ENCODE assay signal across 23 cellular contexts in the genomic region with DNA sequence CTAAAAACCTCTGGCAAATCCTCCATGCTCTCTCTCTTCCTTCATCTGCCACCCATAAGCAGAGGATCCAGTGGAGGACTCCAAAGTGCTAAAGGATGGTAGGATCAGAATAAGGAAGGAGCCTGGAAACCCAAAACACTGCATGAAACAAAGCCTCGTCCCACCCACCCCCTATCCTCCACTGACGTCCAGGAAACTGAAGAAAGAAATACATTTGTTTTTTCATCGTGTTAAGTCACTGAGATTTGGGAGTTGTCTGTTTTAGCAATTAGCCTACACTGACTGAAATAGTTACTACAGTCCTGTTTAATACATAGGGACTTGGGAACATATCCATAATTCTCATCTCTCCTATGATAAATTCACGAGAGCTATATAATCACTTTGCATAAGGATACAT. TPM values are rescaled to one million over a fixed set of nuclear protein-coding genes. Genes with fewer than 3 reads are reported as not detected.
A peak's percentile ranks its signal among the peaks of the same experiment; 100 is the strongest.
DNase-seq lines count a peak whose midpoint lies in the region; ATAC-seq, FAIRE-seq and TF ChIP-seq lines count a peak whose summit lies in the region.
"Had no signal": no experiment of that assay in that cellular context is flagged by ENCODE, and none has a peak within 500 bp of the region (broad histone marks: within the 10 kb centered on the region; RNA-seq: fewer than 3 reads in every experiment).

No MANE protein-coding gene starts in this region.

- no peak for TF ChIP-seq CTCF in gastrocnemius medialis (IDR thresholded peaks at IDR 0.05 in 4 of 5, conservative IDR thresholded peaks at IDR 0.05 in 1 of 5)
- no peak for TF ChIP-seq CTCF in HFFc6 (IDR thresholded peaks at IDR 0.05)

- H3K4me3 ChIP-seq in gastrocnemius medialis, result no peak overlapping the region
- H3K4me3 ChIP-seq: BLaER1 treated with 17β-estradiol and CSF1 and Interleukin-3, amounts not matched to agents 10 nM and 100 nM; HAP-1 had no signal

- H3K4me3 Mint-ChIP-seq in activated T-cell treated with anti-CD3 and anti-CD28 coated beads, Interleukin-2, amount 50 U/mL, for 24 hours, result no peak overlapping the region
- no peak overlapping the region for H3K4me3 Mint-ChIP-seq in memory B cell
- H3K4me3 Mint-ChIP-seq in HFFc6, result no peak overlapping the region
- H3K4me3 Mint-ChIP-seq: CD14-positive monocyte; CD4-positive, alpha-beta T cell had no signal

- H3K27ac Mint-ChIP-seq in activated T-cell treated with anti-CD3 and anti-CD28 coated beads, Interleukin-2, amount 50 U/mL, for 24 hours, result peak overlapping the region; percentile 33
- H3K27ac Mint-ChIP-seq in memory B cell, result peak overlapping the region; percentile 60
- no peak overlapping the region for H3K27ac Mint-ChIP-seq in HFFc6
- H3K27ac Mint-ChIP-seq: CD4-positive, alpha-beta T cell had no signal

- DNase-seq in activated T-cell treated with anti-CD3 and anti-CD28 coated beads, Interleukin-2, amount 50 U/mL, for 24 hours, result no peak
- DNase-seq in activated T-cell treated with anti-CD3 and anti-CD28 coated beads, Interleukin-2, amount 50 U/mL, for 48 hours, result no peak
- DNase-seq in GM12892 (ENCODE audit: insufficient read length) (no peak), memory B cell (ENCODE audit: low spot score in 2 of 2) (no peak), gastrocnemius medialis (no peak), HFFc6 (no peak), amygdala (lab: John Stamatoyannopoulos, UW) (no peak)
- DNase-seq: BE2C; Calu3; CD4-positive, alpha-beta T cell; COR-L47; DMS53; DMS79 treated with DMSO at 0.1 percent for 48 hours; GF-D8; GOT3 had no signal

- TF ChIP-seq POLR2A in GM12892 (IDR thresholded peaks at IDR 0.05; ENCODE audit: low read depth, low read length) (no peak), gastrocnemius medialis (IDR thresholded peaks at IDR 0.05) (no peak)

- H3K36me3 Mint-ChIP-seq in activated T-cell treated with anti-CD3 and anti-CD28 coated beads, Interleukin-2, amount 50 U/mL, for 24 hours (ENCODE audit: low read depth), result peaks cover 74% of the 10 kb centered on the region
- H3K36me3 Mint-ChIP-seq in memory B cell (peaks cover 25% of the 10 kb centered on the region), HFFc6 (ENCODE audit: low read depth) (peaks cover 18% of the 10 kb centered on the region)

- intact Hi-C loops in gastrocnemius medialis (cut with DNase I; ENCODE audit: low total_unique reads), result no loop called here

- H3K27me3 ChIP-seq in gastrocnemius medialis, result no peaks in the 10 kb centered on the region
- H3K27me3 ChIP-seq: BE2C; BLaER1 treated with 17β-estradiol and CSF1 and Interleukin-3, amounts not matched to agents 10 nM and 100 nM had no signal

- H3K9me3 Mint-ChIP-seq in activated T-cell treated with anti-CD3 and anti-CD28 coated beads, Interleukin-2, amount 50 U/mL, for 24 hours, result no peaks in the 10 kb centered on the region
- H3K9me3 Mint-ChIP-seq in memory B cell (no peaks in the 10 kb centered on the region), HFFc6 (no peaks in the 10 kb centered on the region)
- H3K9me3 Mint-ChIP-seq: CD14-positive monocyte; CD4-positive, alpha-beta T cell had no signal

- in situ Hi-C loops in gastrocnemius medialis (cut with MboI; ENCODE audit: low sequenced_read_pairs in 4 of 4), result no loop called here

- H3K27ac ChIP-seq in gastrocnemius medialis, result peak overlapping the region; percentile 5 to 55 (median 34)
- H3K27ac ChIP-seq: 22Rv1; BLaER1 treated with 17β-estradiol and CSF1 and Interleukin-3, amounts not matched to agents 10 nM and 100 nM had no signal

- peaks cover 16% of the 10 kb centered on the region for H3K4me1 Mint-ChIP-seq in activated T-cell treated with anti-CD3 and anti-CD28 coated beads, Interleukin-2, amount 50 U/mL, for 24 hours (ENCODE audit: low read depth)
- H3K4me1 Mint-ChIP-seq in memory B cell (peaks cover 5% of the 10 kb centered on the region), HFFc6 (ENCODE audit: low read depth) (no peaks in the 10 kb centered on the region)

- peaks cover 17 to 43% of the 10 kb centered on the region in 2 donors for H3K4me1 ChIP-seq in gastrocnemius medialis
- H3K4me1 ChIP-seq: BE2C; BLaER1 treated with 17β-estradiol and CSF1 and Interleukin-3, amounts not matched to agents 10 nM and 100 nM; HAP-1 had no signal

- ATAC-seq in memory B cell (ENCODE audit: low read depth) (no peak), gastrocnemius medialis (no peak), HG03342 (IDR thresholded peaks at IDR 0.05; ENCODE audit: unreplicated experiment) (no peak)

- H3K36me3 ChIP-seq in gastrocnemius medialis, result peaks cover 0 to 48% of the 10 kb centered on the region in 2 donors

- no peaks in the 10 kb centered on the region for H3K27me3 Mint-ChIP-seq in activated T-cell treated with anti-CD3 and anti-CD28 coated beads, Interleukin-2, amount 50 U/mL, for 24 hours
- H3K27me3 Mint-ChIP-seq in memory B cell (no peaks in the 10 kb centered on the region), HFFc6 (ENCODE audit: insufficient read depth) (no peaks in the 10 kb centered on the region)
- H3K27me3 Mint-ChIP-seq: CD4-positive, alpha-beta T cell had no signal

- FAIRE-seq in GM12892 (lab: Jason Lieb, UNC), result peak; percentile 58
- FAIRE-seq: A204.1, GM12891, H54 had no signal

- no peaks in the 10 kb centered on the region for H3K9me3 ChIP-seq in gastrocnemius medialis
- H3K9me3 ChIP-seq: BE2C, HAP-1 had no signal

RNA-seq across cellular contexts. Expression of a gene that starts 14.8 kb away (rescaled TPM):
- 110 TPM for polyA plus RNA-seq in GM12892 (2012; ENCODE audit: missing spikeins)
- total RNA-seq in gastrocnemius medialis, result 100 to 1,000 TPM; 169 to 203 (median 186) TPM
- total RNA-seq in HFFc6 (2021; fragmentation: NEBNext Ultra II Directional; extraction: Animal tissue kit (Norgen Biotek cat#: 25700)), result 100 to 1,000 TPM; 125 to 167 (median 134) TPM

RNA-seq across cellular contexts. Expression of a gene that starts 34.3 kb away (rescaled TPM):
- 2.1 TPM for polyA plus RNA-seq in GM12892 (2012; ENCODE audit: missing spikeins)
- total RNA-seq in gastrocnemius medialis, result 10 to 100 TPM in 3 of 4 donors, 1 to 10 TPM in 1; 1.4 to 49.4 (median 30.4) TPM
- total RNA-seq in HFFc6 (2021; fragmentation: NEBNext Ultra II Directional; extraction: Animal tissue kit (Norgen Biotek cat#: 25700)), result under 1 TPM; 0.31 to 0.66 (median 0.50) TPM
- polyA plus RNA-seq: CD14-positive monocyte had no signal

RNA-seq across cellular contexts. Expression of a gene that starts 40.4 kb away (rescaled TPM):
- polyA plus RNA-seq in GM12892 (2012; ENCODE audit: missing spikeins), result 1.9 TPM
- 1 to 10 TPM in 2 of 4 donors, under 1 TPM in 2; 0.20 to 1.8 (median 1.1) TPM for total RNA-seq in gastrocnemius medialis
- under 1 TPM; 0.13 to 0.43 (median 0.21) TPM for total RNA-seq in HFFc6 (2021; fragmentation: NEBNext Ultra II Directional; extraction: Animal tissue kit (Norgen Biotek cat#: 25700))
